8 cellular contexts compared by ENCODE assay signal in genomic region chr10:105974803-105975456, GRCh38.
DNase-seq lines count a peak whose midpoint lies in the region; ATAC-seq and TF ChIP-seq lines count a peak whose summit lies in the region.

No MANE protein-coding gene starts in this region.

- H3K9me3 ChIP-seq in WERI-Rb-1 (ENCODE audit: severe bottlenecking): no peaks in the 10 kb centered on the region

- no peak for DNase-seq in BJ (ENCODE audit: low read depth)
- DNase-seq in WERI-Rb-1: peak; percentile 13
- peak; percentile 47 for DNase-seq in left kidney (ENCODE audit: low read depth, low spot score)
- no peak for DNase-seq in stimulated activated naive B cell treated with anti-CD40 and anti-IgM and Interleukin-4, amounts not matched to agents 10 μg/mL and 1 μg/mL and 100 μg/mL, for 72 hours

- TF ChIP-seq CTCF in BJ (IDR thresholded peaks at IDR 0.05; ENCODE audit: insufficient read depth, low read depth, low read length): peak; percentile 56
- peak; percentile 53 for TF ChIP-seq CTCF in WERI-Rb-1 (IDR thresholded peaks at IDR 0.05; ENCODE audit: low read depth, low read length)

- no peaks in the 10 kb centered on the region for H3K36me3 Mint-ChIP-seq in stimulated activated naive B cell treated with anti-CD40 and anti-IgM and Interleukin-4, amounts not matched to agents 10 μg/mL and 1 μg/mL and 100 μg/mL, for 72 hours

- H3K27me3 ChIP-seq in BJ (ENCODE audit: control insufficient read depth, insufficient read depth, low read length) (no peaks in the 10 kb centered on the region), WERI-Rb-1 (ENCODE audit: insufficient read depth, low read depth, severe bottlenecking) (no peaks in the 10 kb centered on the region)

- CTCF ChIA-PET in BJ (lab: Yijun Ruan, JAX): interaction anchor here (1.0 to 1.9 kb wide), 4 partner anchors 9 to 49 kb away, joined by 3 to 5 read pairs (median 4); no protein-coding TSS in a partner anchor

- H3K4me3 ChIP-seq in BJ (ENCODE audit: low read depth, low read length) (no peak overlapping the region), WERI-Rb-1 (ENCODE audit: low read depth, low read length) (no peak overlapping the region)

- H3K27ac Mint-ChIP-seq in stimulated activated naive B cell treated with anti-CD40 and anti-IgM and Interleukin-4, amounts not matched to agents 10 μg/mL and 1 μg/mL and 100 μg/mL, for 72 hours: no peak overlapping the region

- H3K27me3 Mint-ChIP-seq in stimulated activated naive B cell treated with anti-CD40 and anti-IgM and Interleukin-4, amounts not matched to agents 10 μg/mL and 1 μg/mL and 100 μg/mL, for 72 hours: no peaks in the 10 kb centered on the region

- H3K4me1 Mint-ChIP-seq in stimulated activated naive B cell treated with anti-CD40 and anti-IgM and Interleukin-4, amounts not matched to agents 10 μg/mL and 1 μg/mL and 100 μg/mL, for 72 hours: no peaks in the 10 kb centered on the region

- H3K9me3 Mint-ChIP-seq in stimulated activated naive B cell treated with anti-CD40 and anti-IgM and Interleukin-4, amounts not matched to agents 10 μg/mL and 1 μg/mL and 100 μg/mL, for 72 hours: no peaks in the 10 kb centered on the region

- H3K27ac ChIP-seq in WERI-Rb-1: no peak overlapping the region

- POLR2A ChIA-PET in BJ (lab: Charles Lee): no interaction called here

- ATAC-seq in HG02588 (IDR thresholded peaks at IDR 0.05; ENCODE audit: unreplicated experiment) (peak; percentile 54), GM21576 (IDR thresholded peaks at IDR 0.05; ENCODE audit: unreplicated experiment) (no peak), GM21515 (IDR thresholded peaks at IDR 0.05; ENCODE audit: unreplicated experiment) (no peak)
- ATAC-seq in stimulated activated naive B cell treated with anti-CD40 and anti-IgM and Interleukin-4, amounts not matched to agents 10 μg/mL and 1 μg/mL and 100 μg/mL, for 72 hours (replicated peaks): no peak
- ATAC-seq in activated CD4-positive, CD25-positive, alpha-beta regulatory T cell treated with anti-CD3 and anti-CD28 coated beads, Interleukin-2, amount 50 U/mL, for 24 hours: no peak

- no peak overlapping the region for H3K4me3 Mint-ChIP-seq in stimulated activated naive B cell treated with anti-CD40 and anti-IgM and Interleukin-4, amounts not matched to agents 10 μg/mL and 1 μg/mL and 100 μg/mL, for 72 hours

- H3K36me3 ChIP-seq in BJ (ENCODE audit: control insufficient read depth, insufficient read depth, low read length) (no peaks in the 10 kb centered on the region), WERI-Rb-1 (no peaks in the 10 kb centered on the region)

Comparison
In these comparisons a context has a peak if more than half of its experiments do, and no peak if none do; other contexts are left out.
1. DNase-seq: peak in WERI-Rb-1 (single experiment) and left kidney (single experiment); none in BJ (single experiment) and stimulated activated naive B cell treated with anti-CD40 and anti-IgM and Interleukin-4, amounts not matched to agents 10 μg/mL and 1 μg/mL and 100 μg/mL, for 72 hours (single experiment).